Comparison of ENCODE assay signal across 24 cellular contexts in the genomic region with DNA sequence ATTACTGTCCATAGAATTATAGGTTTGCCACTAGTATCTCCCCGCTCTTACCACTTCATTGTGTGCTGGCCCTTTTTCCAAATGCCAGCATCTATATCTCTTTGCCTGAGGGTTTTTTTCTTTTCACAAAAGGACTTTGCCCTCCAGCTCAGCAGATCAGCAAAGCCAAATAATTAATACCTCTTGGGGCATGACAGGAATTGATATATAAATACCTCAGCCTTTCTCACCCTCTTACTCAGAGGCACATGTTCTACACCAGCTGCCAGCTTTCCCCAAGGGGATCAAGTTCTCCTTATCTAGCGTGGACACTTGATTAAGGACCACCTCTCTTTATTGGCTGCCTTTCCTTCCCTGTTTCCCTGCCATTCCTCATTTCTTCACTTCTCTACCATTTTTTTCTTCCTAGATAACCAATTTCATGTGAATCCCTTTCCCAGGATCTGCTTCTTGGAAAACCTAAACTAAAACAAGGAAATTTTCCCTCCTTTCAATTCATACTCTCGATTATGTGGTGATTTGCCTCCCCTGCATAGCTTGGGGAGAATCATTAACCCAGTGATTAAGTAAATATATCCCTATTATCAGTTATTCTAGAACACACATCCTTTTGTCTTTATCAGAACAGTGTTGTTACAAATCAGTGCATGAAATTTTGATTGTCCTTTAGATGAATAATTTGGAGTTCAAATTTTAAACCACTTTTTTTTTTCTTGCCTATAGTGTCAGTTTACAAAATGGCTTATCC. TPM values are rescaled to one million over a fixed set of nuclear protein-coding genes. Genes with fewer than 3 reads are reported as not detected.
DNase-seq lines count a peak whose midpoint lies in the region; ATAC-seq, FAIRE-seq and TF ChIP-seq lines count a peak whose summit lies in the region.
"Had no signal": no experiment of that assay in that cellular context is flagged by ENCODE, and none has a peak within 500 bp of the region (broad histone marks: within the 10 kb centered on the region; RNA-seq: fewer than 3 reads in every experiment).

No MANE protein-coding gene starts in this region.

- no peak overlapping the region for H3K27ac Mint-ChIP-seq in activated T-helper 2 cell treated with anti-CD3 and anti-CD28 coated beads, Interferon-gamma antibody, Interleukin-2, Interleukin-4, amounts not matched to agents 10 μg/mL and 5 μg/mL and 100 μg/mL, durations not matched to agents 14 hours and 24 hours and 36 hours
- H3K27ac Mint-ChIP-seq: activated naive CD4-positive, alpha-beta T cell treated with anti-CD3 and anti-CD28 coated beads, Interleukin-2, amount 50 U/mL, for 24 hours; CD4-positive, CD25-positive, alpha-beta regulatory T cell; neural progenitor cell had no signal

- no peak overlapping the region for H3K27ac ChIP-seq in PC-3 (ENCODE audit: low read length)
- peak overlapping the region; percentile 80 for H3K27ac ChIP-seq in hepatocyte
- H3K27ac ChIP-seq in small intestine (ENCODE audit: low read depth in 1 of 2, low read length in 1 of 2): peak overlapping the region in 1 of 2 donors; percentile 41
- H3K27ac ChIP-seq: esophagus muscularis mucosa, left lung, neural progenitor cell, right atrium auricular region, thoracic aorta had no signal

- no peaks in the 10 kb centered on the region for H3K4me1 Mint-ChIP-seq in activated T-helper 2 cell treated with anti-CD3 and anti-CD28 coated beads, Interferon-gamma antibody, Interleukin-2, Interleukin-4, amounts not matched to agents 10 μg/mL and 5 μg/mL and 100 μg/mL, durations not matched to agents 14 hours and 24 hours and 36 hours (ENCODE audit: low read depth)
- H3K4me1 Mint-ChIP-seq: activated naive CD4-positive, alpha-beta T cell treated with anti-CD3 and anti-CD28 coated beads, Interleukin-2, amount 50 U/mL, for 24 hours; CD4-positive, CD25-positive, alpha-beta regulatory T cell had no signal

- intact Hi-C loops in PC-3 (cut with micrococcal nuclease): no loop called here
- intact Hi-C loops in activated T-helper 2 cell treated with anti-CD3 and anti-CD28 coated beads, Interferon-gamma antibody, Interleukin-2, Interleukin-4, amounts not matched to agents 10 μg/mL and 5 μg/mL and 100 μg/mL, durations not matched to agents 14 hours and 24 hours and 36 hours (cut with micrococcal nuclease): no loop called here

- POLR2A ChIA-PET in PC-3 (lab: Charles Lee; ENCODE audit: unreplicated experiment): interaction anchor here (0.6 to 0.7 kb wide), 2 partner anchors 9 to 369 kb away, joined by 3 to 4 read pairs; no protein-coding TSS in a partner anchor

- BruUV-seq in PC-3 (replicated peaks; lab: Mats Ljungman, UMichigan): no TSS peak

- 59% methylated on average over 3 of the region's 3 CpGs for whole genome bisulfite sequencing in hepatocyte (ENCODE audit: low lambda C conversion rate, missing lambda C conversion rate)
- 15 to 56% (median 26%) methylated on average over 3 of the region's 3 CpGs for WGBS in small intestine, 3 donors

- no peaks in the 10 kb centered on the region for H3F3A ChIP-seq in PC-3 (ENCODE audit: low read length, unreplicated experiment)

- TF ChIP-seq CTCF in PC-3 (conservative IDR thresholded peaks at IDR 0.05; ENCODE audit: low read depth, low read length) (no peak), hepatocyte (IDR thresholded peaks at IDR 0.05; ENCODE audit: poor library complexity) (no peak)

- H4K20me1 ChIP-seq in PC-3 (ENCODE audit: low read length) (no peaks in the 10 kb centered on the region), hepatocyte (ENCODE audit: insufficient read depth, poor library complexity, severe bottlenecking) (no peaks in the 10 kb centered on the region)

- no peak overlapping the region for H3K4me2 ChIP-seq in PC-3 (ENCODE audit: low read length)
- H3K4me2 ChIP-seq in hepatocyte: peak overlapping the region; percentile 36
- H3K4me2 ChIP-seq: neural progenitor cell had no signal

- H3K4me1 ChIP-seq in PC-3 (ENCODE audit: insufficient read depth, low read length) (0 out of 2 replicates have a peak, but pooled peaks cover 5% of the 10 kb centered on the region), hepatocyte (ENCODE audit: insufficient read depth) (peaks cover 3% of the 10 kb centered on the region), small intestine (ENCODE audit: control insufficient read depth in 2 of 2, insufficient read depth in 1 of 2, low read depth in 1 of 2, low read length in 1 of 2) (no peaks in the 10 kb centered on the region)
- H3K4me1 ChIP-seq: esophagus muscularis mucosa, left lung, neural progenitor cell, right atrium auricular region had no signal

- peaks cover 6% of the 10 kb centered on the region for H3K27me3 Mint-ChIP-seq in activated T-helper 2 cell treated with anti-CD3 and anti-CD28 coated beads, Interferon-gamma antibody, Interleukin-2, Interleukin-4, amounts not matched to agents 10 μg/mL and 5 μg/mL and 100 μg/mL, durations not matched to agents 14 hours and 24 hours and 36 hours (ENCODE audit: low read depth)

- H3K9ac ChIP-seq in PC-3 (ENCODE audit: low read length): no peak overlapping the region
- H3K9ac ChIP-seq: neural progenitor cell had no signal

- H3K9me2 ChIP-seq in PC-3 (replicated peaks; ENCODE audit: low read length) (no peaks in the 10 kb centered on the region), hepatocyte (replicated peaks; ENCODE audit: insufficient read depth) (no peaks in the 10 kb centered on the region)

- no peaks in the 10 kb centered on the region for H3K36me3 ChIP-seq in PC-3 (ENCODE audit: low read depth, low read length)
- H3K36me3 ChIP-seq in hepatocyte (replicated peaks; ENCODE audit: insufficient read depth, low read depth): no peaks in the 10 kb centered on the region
- H3K36me3 ChIP-seq in small intestine (ENCODE audit: control insufficient read depth in 2 of 2, insufficient read depth in 2 of 2, low read length in 2 of 2): no peaks in the 10 kb centered on the region
- H3K36me3 ChIP-seq: esophagus muscularis mucosa, left lung, neural progenitor cell, right atrium auricular region, thoracic aorta had no signal

- peak; percentile 33; the same call in 1 of the 2 replicates for ATAC-seq in PC-3
- ATAC-seq: GM12878, left lung had no signal

- H2AFZ ChIP-seq in PC-3 (ENCODE audit: low read length) (no peak overlapping the region), hepatocyte (no peak overlapping the region)
- H2AFZ ChIP-seq: neural progenitor cell had no signal

- H3K9me3 ChIP-seq in PC-3 (ENCODE audit: low read length) (no peaks in the 10 kb centered on the region), hepatocyte (ENCODE audit: low read depth) (no peaks in the 10 kb centered on the region), small intestine (ENCODE audit: control insufficient read depth, low read depth) (no peaks in the 10 kb centered on the region)
- H3K9me3 ChIP-seq: esophagus muscularis mucosa, left lung, right atrium auricular region, thoracic aorta had no signal

- CTCF ChIA-PET in PC-3 (lab: Charles Lee): no interaction called here

- H3K4me3 Mint-ChIP-seq in activated T-helper 2 cell treated with anti-CD3 and anti-CD28 coated beads, Interferon-gamma antibody, Interleukin-2, Interleukin-4, amounts not matched to agents 10 μg/mL and 5 μg/mL and 100 μg/mL, durations not matched to agents 14 hours and 24 hours and 36 hours (ENCODE audit: low read depth): no peak overlapping the region
- H3K4me3 Mint-ChIP-seq: activated naive CD4-positive, alpha-beta T cell treated with anti-CD3 and anti-CD28 coated beads, Interleukin-2, amount 50 U/mL, for 24 hours; CD4-positive, CD25-positive, alpha-beta regulatory T cell; neural progenitor cell had no signal

- DNase-seq in DMS53 (lab: John Stamatoyannopoulos, UW) (peak; percentile 12), DMS53 treated with DMSO at 0.1 percent for 48 hours (lab: John Stamatoyannopoulos, UW; ENCODE audit: unreplicated experiment) (no peak), PC-3 (peak; percentile 20), hepatocyte (ENCODE audit: low spot score) (peak; percentile 48), small intestine (peak; percentile 87), NCI-H1105 treated with DMSO at 0.1 percent for 48 hours (lab: John Stamatoyannopoulos, UW) (no peak), T1000 (lab: John Stamatoyannopoulos, UW) (no peak)
- no peak for DNase-seq in activated T-helper 2 cell treated with anti-CD3 and anti-CD28 coated beads, Interferon-gamma antibody, Interleukin-2, Interleukin-4, amounts not matched to agents 10 μg/mL and 5 μg/mL and 100 μg/mL, durations not matched to agents 14 hours and 24 hours and 36 hours (ENCODE audit: low spot score)
- DNase-seq: activated CD4-positive, alpha-beta T cell treated with anti-CD3 and anti-CD28 coated beads for 48 hours; activated T-cell treated with anti-CD3 and anti-CD28 coated beads for 4 hours; CD4-positive, CD25-positive, alpha-beta regulatory T cell; hypothalamus; left lung; NCI-H345; SIG-M5; stimulated activated CD4-positive, alpha-beta T cell treated with anti-CD3 and anti-CD28 coated beads, Interleukin-4, amount 100 ng/mL, for 24 hours had no signal

- H3K4me3 ChIP-seq in PC-3 (ENCODE audit: low read length) (no peak overlapping the region), hepatocyte (no peak overlapping the region), small intestine (ENCODE audit: low read depth in 1 of 2, low read length in 2 of 2) (no peak overlapping the region)
- H3K4me3 ChIP-seq: esophagus muscularis mucosa, GM12878, left lung, neural progenitor cell, right atrium auricular region, thoracic aorta had no signal

- FAIRE-seq in small intestine (lab: Jason Lieb, UNC): no peak
- FAIRE-seq: A204.1, GM12878, HTR-8/SVneo had no signal

- no peaks in the 10 kb centered on the region for H3K36me3 Mint-ChIP-seq in activated T-helper 2 cell treated with anti-CD3 and anti-CD28 coated beads, Interferon-gamma antibody, Interleukin-2, Interleukin-4, amounts not matched to agents 10 μg/mL and 5 μg/mL and 100 μg/mL, durations not matched to agents 14 hours and 24 hours and 36 hours (ENCODE audit: low read depth)
- H3K36me3 Mint-ChIP-seq: activated naive CD4-positive, alpha-beta T cell treated with anti-CD3 and anti-CD28 coated beads, Interleukin-2, amount 50 U/mL, for 24 hours; CD4-positive, CD25-positive, alpha-beta regulatory T cell; neural progenitor cell had no signal

- H3K27me3 ChIP-seq in PC-3 (ENCODE audit: low read length) (no peaks in the 10 kb centered on the region), hepatocyte (no peaks in the 10 kb centered on the region), small intestine (ENCODE audit: control insufficient read depth in 2 of 2, insufficient read depth in 2 of 2, low read length in 2 of 2) (no peaks in the 10 kb centered on the region)
- H3K27me3 ChIP-seq: neural progenitor cell, right atrium auricular region had no signal

- no peaks in the 10 kb centered on the region for H3K9me3 Mint-ChIP-seq in activated T-helper 2 cell treated with anti-CD3 and anti-CD28 coated beads, Interferon-gamma antibody, Interleukin-2, Interleukin-4, amounts not matched to agents 10 μg/mL and 5 μg/mL and 100 μg/mL, durations not matched to agents 14 hours and 24 hours and 36 hours
- H3K9me3 Mint-ChIP-seq: activated naive CD4-positive, alpha-beta T cell treated with anti-CD3 and anti-CD28 coated beads, Interleukin-2, amount 50 U/mL, for 24 hours had no signal

- H3K79me2 ChIP-seq in PC-3 (ENCODE audit: low read length) (no peaks in the 10 kb centered on the region), hepatocyte (no peaks in the 10 kb centered on the region)

RNA-seq across cellular contexts. Expression of a gene that starts 6.9 kb away (rescaled TPM):
- 9.2 and 10.9 TPM in 2 replicates for total RNA-seq in PC-3 (2014; rRNA removed)
- 28.5 and 38.9 TPM in 2 replicates for total RNA-seq in hepatocyte
- 7.2 and 7.4 TPM in 2 replicates for polyA plus RNA-seq in hepatocyte
- 10 to 100 TPM; 10.6 to 14.9 (median 13.9) TPM for polyA plus RNA-seq in small intestine
- 1.6 and 3.1 TPM in 2 replicates for total RNA-seq in activated T-helper 2 cell treated with anti-CD3 and anti-CD28 coated beads, Interferon-gamma antibody, Interleukin-2, Interleukin-4, amounts not matched to agents 10 μg/mL and 5 μg/mL and 100 μg/mL, durations not matched to agents 14 hours and 24 hours and 36 hours
- total RNA-seq: CD4-positive, CD25-positive, alpha-beta regulatory T cell had no signal

Comparison
In these comparisons a context has a peak if more than half of its experiments do, and no peak if none do; other contexts are left out.
1. DNase-seq: peak in DMS53 (single experiment), PC-3 (single experiment), hepatocyte (single experiment) and small intestine (single experiment); none in DMS53 treated with DMSO at 0.1 percent for 48 hours (single experiment), NCI-H1105 treated with DMSO at 0.1 percent for 48 hours (single experiment), activated T-helper 2 cell treated with anti-CD3 and anti-CD28 coated beads, Interferon-gamma antibody, Interleukin-2, Interleukin-4, amounts not matched to agents 10 μg/mL and 5 μg/mL and 100 μg/mL, durations not matched to agents 14 hours and 24 hours and 36 hours (single experiment) and T1000 (single experiment).